In the genomic region with DNA sequence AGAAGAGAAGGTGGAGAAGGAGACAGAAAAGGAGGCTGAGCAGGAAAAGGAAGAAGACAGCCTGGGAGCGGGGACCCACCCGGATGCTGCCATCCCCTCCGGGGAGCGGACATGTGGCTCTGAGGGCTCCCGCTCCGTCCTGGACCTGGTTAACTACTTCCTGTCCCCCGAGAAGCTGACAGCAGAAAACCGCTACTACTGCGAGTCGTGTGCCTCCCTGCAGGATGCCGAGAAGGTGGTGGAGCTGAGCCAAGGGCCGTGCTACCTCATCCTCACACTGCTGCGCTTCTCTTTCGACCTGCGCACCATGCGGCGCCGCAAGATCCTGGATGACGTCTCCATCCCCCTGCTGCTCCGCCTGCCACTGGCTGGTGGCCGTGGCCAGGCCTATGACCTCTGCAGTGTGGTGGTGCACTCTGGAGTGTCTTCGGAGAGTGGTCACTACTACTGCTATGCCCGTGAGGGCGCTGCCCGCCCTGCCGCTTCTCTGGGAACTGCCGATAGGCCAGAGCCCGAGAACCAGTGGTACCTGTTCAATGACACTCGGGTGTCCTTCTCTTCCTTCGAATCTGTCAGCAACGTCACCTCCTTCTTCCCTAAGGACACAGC, we compare ENCODE assay signal across 11 cellular contexts.
"Had no signal": no experiment of that assay in that cellular context is flagged by ENCODE, and none has a peak within 500 bp of the region (broad histone marks: within the 10 kb centered on the region; RNA-seq: fewer than 3 reads in every experiment).

No MANE protein-coding gene starts in this region.

- H3K4me2 ChIP-seq: smooth muscle cell had no signal

- ATAC-seq: activated T-helper 17 cell treated with anti-CD3 and anti-CD28 coated beads, Interleukin-2, amount 50 U/mL, for 72 hours; esophagus mucosa; left colon; right cardiac atrium had no signal

- FAIRE-seq: islet of Langerhans, urothelium cell line had no signal

- DNase-seq: activated CD4-positive, alpha-beta T cell treated with anti-CD3 and anti-CD28 coated beads, Interleukin-2, amount 10 ng/mL, durations not matched to agents 7 days and 5 days; activated naive CD4-positive, alpha-beta T cell treated with anti-CD3 and anti-CD28 coated beads, Interleukin-2, amount 50 U/mL, for 16 hours; left colon; occipital lobe; T-helper 9 cell had no signal

- H3K4me3 ChIP-seq: smooth muscle cell had no signal
